ENCODE assay signal across 1 cellular context in genomic region chr11:17846852-17847453, GRCh38.
TF ChIP-seq lines count a peak whose summit lies in the region.

No MANE protein-coding gene starts in this region.

TF ChIP-seq in HCT116, 20 proteins besides CTCF, POLR2A, EP300 and RAD21 (continued from another document):
- TF ChIP-seq ZBTB33 (IDR thresholded peaks at IDR 0.05; ENCODE audit: extremely low read depth, insufficient replicate concordance, low read length) = no peak
- no peak for TF ChIP-seq CBX3 (IDR thresholded peaks at IDR 0.05; ENCODE audit: low read depth)
- no peak for TF ChIP-seq MAX (IDR thresholded peaks at IDR 0.05)
- no peak for TF ChIP-seq ATF3 (IDR thresholded peaks at IDR 0.05)
- TF ChIP-seq TCF7L2 (IDR thresholded peaks at IDR 0.05; ENCODE audit: borderline replicate concordance, extremely low read depth, insufficient read depth, insufficient read length) = no peak
- no peak for TF ChIP-seq CEBPB (IDR thresholded peaks at IDR 0.05; ENCODE audit: low read depth)
- TF ChIP-seq REST (IDR thresholded peaks at IDR 0.05; ENCODE audit: low read depth) = no peak
- no peak for TF ChIP-seq ZNF274 (IDR thresholded peaks at IDR 0.05; ENCODE audit: low read depth, low read length)
